Comparison of ENCODE assay signal across 8 cellular contexts in the genomic region with DNA sequence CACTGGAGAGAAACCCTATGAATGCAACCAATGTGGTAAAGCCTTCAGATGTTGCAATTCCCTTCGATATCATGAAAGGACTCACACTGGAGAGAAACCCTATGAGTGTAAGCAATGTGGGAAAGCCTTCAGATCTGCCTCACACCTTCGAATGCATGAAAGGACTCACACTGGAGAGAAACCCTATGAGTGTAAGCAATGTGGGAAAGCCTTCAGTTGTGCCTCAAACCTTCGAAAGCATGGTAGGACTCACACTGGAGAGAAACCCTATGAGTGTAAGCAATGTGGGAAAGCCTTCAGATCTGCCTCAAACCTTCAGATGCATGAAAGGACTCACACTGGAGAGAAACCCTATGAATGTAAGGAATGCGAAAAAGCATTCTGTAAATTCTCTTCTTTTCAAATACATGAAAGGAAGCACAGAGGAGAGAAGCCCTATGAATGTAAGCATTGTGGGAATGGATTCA. TPM values are rescaled to one million over a fixed set of nuclear protein-coding genes. Genes with fewer than 3 reads are reported as not detected.
DNase-seq lines count a peak whose midpoint lies in the region; ATAC-seq, FAIRE-seq and TF ChIP-seq lines count a peak whose summit lies in the region.
"Not testable (repeated sequence)": the region's sequence is repeated elsewhere in the genome, so short reads cannot be mapped to it uniquely, and the experiment has no call there.
"Had no signal": no experiment of that assay in that cellular context is flagged by ENCODE, and none has a peak within 500 bp of the region (broad histone marks: within the 10 kb centered on the region; RNA-seq: fewer than 3 reads in every experiment).

No MANE protein-coding gene starts in this region.

- H3K36me3 ChIP-seq in H1 (ENCODE audit: control insufficient read depth in 2 of 4, insufficient read depth in 4 of 4, low read length in 3 of 4), result peaks cover 10 to 72% (median 32%) of the 10 kb centered on the region in 4 experiments; a peak in 7 of 8 replicates
- peaks cover 34 to 68% of the 10 kb centered on the region in 2 donors for H3K36me3 ChIP-seq in muscle layer of duodenum (ENCODE audit: control insufficient read depth in 1 of 2, insufficient read depth in 2 of 2, low read length in 2 of 2)
- peaks cover 46 to 57% (median 47%) of the 10 kb centered on the region in 3 donors for H3K36me3 ChIP-seq in skeletal muscle tissue (ENCODE audit: control insufficient read depth in 3 of 3, insufficient read depth in 3 of 3, low read length in 3 of 3)

- not testable (repeated sequence) for H3K18ac ChIP-seq in H1 (ENCODE audit: extremely low read depth, low read length)

- not testable (repeated sequence) for H3K4me1 ChIP-seq in H1 (replicated peaks in 1 of 4; ENCODE audit: control insufficient read depth in 3 of 4, insufficient read depth in 4 of 4, low read length in 3 of 4); muscle layer of duodenum (ENCODE audit: control insufficient read depth in 1 of 2, insufficient read depth in 2 of 2, low read length in 2 of 2); skeletal muscle tissue (ENCODE audit: control insufficient read depth in 3 of 3, insufficient read depth in 3 of 3, low read length in 3 of 3)

- peak overlapping the region; percentile 31 for H3K4me3 Mint-ChIP-seq in activated CD4-positive, alpha-beta T cell treated with anti-CD3 and anti-CD28 coated beads for 36 hours
- H3K4me3 Mint-ChIP-seq in activated naive CD8-positive, alpha-beta T cell treated with anti-CD3 and anti-CD28 coated beads, Interleukin-2, amount 10 ng/mL, durations not matched to agents 7 days and 5 days, result not testable (repeated sequence)

- FAIRE-seq in H1 (lab: Jason Lieb, UNC), result not testable (repeated sequence)

- WGBS in H1 (ENCODE audit: extremely low coverage in 1 of 2, insufficient coverage in 1 of 2, insufficient read length in 1 of 2, insufficient replicate concordance in 2 of 2, low coverage in 1 of 2, low lambda C conversion rate in 2 of 2, missing lambda C conversion rate in 1 of 2), 2 experiments, result 87% methylated on average over 4 of the region's 4 CpGs; no CpG with 5 or more reads in 1 of the 2 experiments

- not testable (repeated sequence) for TF ChIP-seq CTCF in H1 (IDR thresholded peaks at IDR 0.05; ENCODE audit: control extremely low read depth in 1 of 3, insufficient read depth in 1 of 3, low read depth in 1 of 3, low read length in 3 of 3)

- not testable (repeated sequence) for H2BK5ac ChIP-seq in H1 (ENCODE audit: low read depth, low read length)

- not testable (repeated sequence) for H3K23me2 ChIP-seq in H1 (ENCODE audit: low read depth, low read length)

- H3K79me2 ChIP-seq in H1 (ENCODE audit: control insufficient read depth in 1 of 2, insufficient read depth in 2 of 2, low read length in 2 of 2), result not testable (repeated sequence)

- H4K91ac ChIP-seq in H1 (replicated peaks; ENCODE audit: insufficient read length, low read length), result not testable (repeated sequence)

- not testable (repeated sequence) for ATAC-seq in activated CD4-positive, alpha-beta T cell treated with anti-CD3 and anti-CD28 coated beads for 36 hours; activated naive CD8-positive, alpha-beta T cell treated with anti-CD3 and anti-CD28 coated beads, Interleukin-2, amount 10 ng/mL, durations not matched to agents 7 days and 5 days (ENCODE audit: low read depth)

- not testable (repeated sequence) for H3K4ac ChIP-seq in H1 (replicated peaks; ENCODE audit: insufficient read length, low read depth, low read length)

- H4K8ac ChIP-seq in H1 (ENCODE audit: extremely low read depth, insufficient read depth, low read length), result not testable (repeated sequence)

- not testable (repeated sequence) for H3K4me1 Mint-ChIP-seq in activated CD4-positive, alpha-beta T cell treated with anti-CD3 and anti-CD28 coated beads for 36 hours; activated naive CD8-positive, alpha-beta T cell treated with anti-CD3 and anti-CD28 coated beads, Interleukin-2, amount 10 ng/mL, durations not matched to agents 7 days and 5 days

- H3K4me3 ChIP-seq in H1 (ENCODE audit: extremely low read depth in 1 of 4, insufficient read depth in 2 of 4, low read depth in 3 of 4, low read length in 4 of 4) (peak overlapping the region in 1 of 4 experiments; percentile 45; a peak in 1 of 8 replicates), muscle layer of duodenum (ENCODE audit: low read depth in 1 of 2, low read length in 2 of 2) (peak overlapping the region; percentile 2 to 58), skeletal muscle tissue (ENCODE audit: low read length in 3 of 3) (peak overlapping the region in 2 of 3 donors; percentile 30 to 34)

- H2AFZ ChIP-seq in H1 (ENCODE audit: low read length), result not testable (repeated sequence)

- TF ChIP-seq POLR2A in H1 (IDR thresholded peaks at IDR 0.05; ENCODE audit: control extremely low read depth in 1 of 2, low read depth in 2 of 2, low read length in 2 of 2), result not testable (repeated sequence)

- H3K27me3 Mint-ChIP-seq in activated CD4-positive, alpha-beta T cell treated with anti-CD3 and anti-CD28 coated beads for 36 hours; activated naive CD8-positive, alpha-beta T cell treated with anti-CD3 and anti-CD28 coated beads, Interleukin-2, amount 10 ng/mL, durations not matched to agents 7 days and 5 days: not testable (repeated sequence)

- H2BK12ac ChIP-seq in H1 (ENCODE audit: low read depth, low read length), result not testable (repeated sequence)

- not testable (repeated sequence) for H4K20me1 ChIP-seq in H1 (replicated peaks in 1 of 2; ENCODE audit: control insufficient read depth in 1 of 2, insufficient read depth in 2 of 2, low read length in 2 of 2)

- H3K23ac ChIP-seq in H1 (ENCODE audit: insufficient read length), result not testable (repeated sequence)

- not testable (repeated sequence) for TF ChIP-seq EP300 in H1 (IDR thresholded peaks at IDR 0.05; ENCODE audit: borderline replicate concordance in 1 of 2, low read depth in 2 of 2, low read length in 2 of 2)

- not testable (repeated sequence) for H3K56ac ChIP-seq in H1 (replicated peaks; ENCODE audit: insufficient read length, low read depth, low read length)

- TF ChIP-seq RAD21 in H1 (IDR thresholded peaks at IDR 0.05 in 1 of 2, conservative IDR thresholded peaks at IDR 0.05 in 1 of 2; ENCODE audit: low read depth in 2 of 2, low read length in 2 of 2), result not testable (repeated sequence)

- not testable (repeated sequence) for H2BK20ac ChIP-seq in H1 (ENCODE audit: low read length)

- intact Hi-C loops in activated CD4-positive, alpha-beta T cell treated with anti-CD3 and anti-CD28 coated beads for 36 hours (cut with DNase I, micrococcal nuclease), result loop anchor here in 1 of 2 experiments (10.0 kb wide), 2 partner anchors 165 to 575 kb away; no protein-coding TSS in a partner anchor

- H2BK120ac ChIP-seq in H1 (replicated peaks; ENCODE audit: low read depth, low read length), result not testable (repeated sequence)

- not testable (repeated sequence) for H4K5ac ChIP-seq in H1 (ENCODE audit: insufficient read length, low read depth, low read length)

- H3K9ac ChIP-seq in H1 (replicated peaks in 1 of 4; ENCODE audit: extremely low read depth in 1 of 4, low read depth in 3 of 4, low read length in 3 of 4); skeletal muscle tissue (ENCODE audit: low read depth in 1 of 3, low read length in 3 of 3): not testable (repeated sequence)

- not testable (repeated sequence) for H2AK5ac ChIP-seq in H1 (ENCODE audit: low read depth, low read length)

- peaks cover 86% of the 10 kb centered on the region for H3K36me3 Mint-ChIP-seq in activated CD4-positive, alpha-beta T cell treated with anti-CD3 and anti-CD28 coated beads for 36 hours (ENCODE audit: low read depth)
- peaks cover 86% of the 10 kb centered on the region for H3K36me3 Mint-ChIP-seq in activated naive CD8-positive, alpha-beta T cell treated with anti-CD3 and anti-CD28 coated beads, Interleukin-2, amount 10 ng/mL, durations not matched to agents 7 days and 5 days

- CTCF ChIA-PET in activated CD4-positive, alpha-beta T cell treated with anti-CD3 and anti-CD28 coated beads for 36 hours (lab: Charles Lee); H1 (lab: Charles Lee; ENCODE audit: partially characterized antibody): not testable (repeated sequence)

- H3K27ac Mint-ChIP-seq in activated CD4-positive, alpha-beta T cell treated with anti-CD3 and anti-CD28 coated beads for 36 hours, result not testable (repeated sequence)
- H3K27ac Mint-ChIP-seq in activated naive CD8-positive, alpha-beta T cell treated with anti-CD3 and anti-CD28 coated beads, Interleukin-2, amount 10 ng/mL, durations not matched to agents 7 days and 5 days, result peak overlapping the region; percentile 1

- H3K27ac ChIP-seq in H1 (ENCODE audit: low read depth, low read length); muscle layer of duodenum (ENCODE audit: low read length); skeletal muscle tissue (ENCODE audit: low read depth, low read length): not testable (repeated sequence)

- H3K9me3 Mint-ChIP-seq in activated CD4-positive, alpha-beta T cell treated with anti-CD3 and anti-CD28 coated beads for 36 hours (ENCODE audit: low read depth), result peaks cover 64% of the 10 kb centered on the region
- H3K9me3 Mint-ChIP-seq in activated naive CD8-positive, alpha-beta T cell treated with anti-CD3 and anti-CD28 coated beads, Interleukin-2, amount 10 ng/mL, durations not matched to agents 7 days and 5 days, result peaks cover 54% of the 10 kb centered on the region

- H3K4me2 ChIP-seq in H1 (ENCODE audit: insufficient read depth in 1 of 2, low read depth in 2 of 2, low read length in 2 of 2), result not testable (repeated sequence)

- H3K14ac ChIP-seq in H1 (ENCODE audit: insufficient read length), result not testable (repeated sequence)

- DNase-seq in DMS 273 (lab: John Stamatoyannopoulos, UW; ENCODE audit: unreplicated experiment) (peak; percentile 10), LHCN-M2 (ENCODE audit: low read depth) (peak; percentile 10)
- DNase-seq in activated CD4-positive, alpha-beta T cell treated with anti-CD3 and anti-CD28 coated beads for 36 hours; activated naive CD8-positive, alpha-beta T cell treated with anti-CD3 and anti-CD28 coated beads, Interleukin-2, amount 10 ng/mL, durations not matched to agents 7 days and 5 days; H1 (ENCODE audit: low read depth in 1 of 2, low spot score in 2 of 2): not testable (repeated sequence)

- not testable (repeated sequence) for H3K27me3 ChIP-seq in H1 (replicated peaks in 1 of 4; ENCODE audit: control insufficient read depth in 3 of 4, extremely low read depth in 1 of 4, insufficient read depth in 3 of 4, low read length in 3 of 4); muscle layer of duodenum (ENCODE audit: low read depth, low read length); skeletal muscle tissue (ENCODE audit: control insufficient read depth in 3 of 3, insufficient read depth in 3 of 3, low read length in 3 of 3)

- not testable (repeated sequence) for H3K79me1 ChIP-seq in H1 (ENCODE audit: low read depth, low read length)

- not testable (repeated sequence) for H2BK15ac ChIP-seq in H1 (ENCODE audit: low read length)

- H3K9me3 ChIP-seq in H1 (ENCODE audit: insufficient read depth in 2 of 2, low read depth in 1 of 2, low read length in 1 of 2), result peaks cover 83 to 93% of the 10 kb centered on the region in 2 experiments
- peaks cover 54 to 88% of the 10 kb centered on the region in 2 donors for H3K9me3 ChIP-seq in muscle layer of duodenum (ENCODE audit: control insufficient read depth in 1 of 2, low read length in 2 of 2)
- H3K9me3 ChIP-seq in skeletal muscle tissue (ENCODE audit: control insufficient read depth in 3 of 3, low read length in 3 of 3), result peaks cover 51 to 65% (median 57%) of the 10 kb centered on the region in 3 donors

- POLR2A ChIA-PET in activated CD4-positive, alpha-beta T cell treated with anti-CD3 and anti-CD28 coated beads for 36 hours (lab: Charles Lee); activated naive CD8-positive, alpha-beta T cell treated with anti-CD3 and anti-CD28 coated beads, Interleukin-2, amount 10 ng/mL, durations not matched to agents 7 days and 5 days (lab: Charles Lee); H1 (lab: Charles Lee; ENCODE audit: partially characterized antibody): not testable (repeated sequence)

RNA-seq across cellular contexts. Expression of a gene that starts 15.2 kb away (rescaled TPM):
- 0.69 and 1.7 TPM in 2 replicates for total RNA-seq in LHCN-M2 (2014; rRNA removed)
- polyA plus RNA-seq in LHCN-M2 (2012), result 0.51 TPM
- total RNA-seq in activated CD4-positive, alpha-beta T cell treated with anti-CD3 and anti-CD28 coated beads for 36 hours, result 1 to 10 TPM; 1.1 to 1.2 TPM
- 1 to 10 TPM; 5.2 to 6.1 TPM for total RNA-seq in activated naive CD8-positive, alpha-beta T cell treated with anti-CD3 and anti-CD28 coated beads, Interleukin-2, amount 10 ng/mL, durations not matched to agents 7 days and 5 days
- total RNA-seq in H1 (2021; fragmentation: NEBNext Ultra II Directional; extraction: Animal tissue kit (Norgen Biotek cat#: 25700)), result 1.7 TPM in 2 replicates
- polyA plus RNA-seq in H1 (2011; rRNA removed), result 0.39 and 0.46 TPM in 2 replicates
- 1.5 TPM for polyA plus RNA-seq in H1 (2011; cell fraction: cytosol; rRNA removed)
- polyA plus RNA-seq in H1 (2011; cell fraction: nucleus; rRNA removed), result 0.31 TPM
- polyA plus RNA-seq in H1 (2012, experiment 1 of 2), result 0.83 to 2.6 TPM (median 1.2 TPM) in 4 replicates
- polyA plus RNA-seq in H1 (2012, experiment 2 of 2), result 0.30 TPM
- 0.59 TPM for polyA plus RNA-seq in H1 (2013, experiment 1 of 2)
- 0.64 TPM for polyA plus RNA-seq in H1 (2013, experiment 2 of 2)
- polyA minus RNA-seq in H1 (2011; rRNA and poly(A)+ RNA removed), result 1.1 and 2.1 TPM in 2 replicates
- polyA minus RNA-seq in H1 (2011; cell fraction: cytosol; rRNA and poly(A)+ RNA removed), result 0.81 TPM
- polyA minus RNA-seq in H1 (2011; cell fraction: nucleus; rRNA and poly(A)+ RNA removed), result 4.9 TPM
- total RNA-seq in skeletal muscle tissue, result 2.1 TPM
- total RNA-seq: A673 had no signal

RNA-seq across cellular contexts. Expression of a gene that starts 24.7 kb away (rescaled TPM):
- total RNA-seq in LHCN-M2 (2014; rRNA removed) (8.7 and 9.5 TPM in 2 replicates), skeletal muscle tissue (6.3 TPM)
- 3.5 TPM for polyA plus RNA-seq in LHCN-M2 (2012)
- 10 to 100 TPM; 13.3 to 14.5 TPM for total RNA-seq in activated CD4-positive, alpha-beta T cell treated with anti-CD3 and anti-CD28 coated beads for 36 hours
- total RNA-seq in activated naive CD8-positive, alpha-beta T cell treated with anti-CD3 and anti-CD28 coated beads, Interleukin-2, amount 10 ng/mL, durations not matched to agents 7 days and 5 days, result 10 to 100 TPM; 24.7 to 26.1 TPM
- total RNA-seq in H1 (2021; fragmentation: NEBNext Ultra II Directional; extraction: Animal tissue kit (Norgen Biotek cat#: 25700)), result 9.4 and 10.5 TPM in 2 replicates
- 1.5 and 3.0 TPM in 2 replicates for polyA plus RNA-seq in H1 (2011; rRNA removed)
- polyA plus RNA-seq in H1 (2011; cell fraction: cytosol; rRNA removed), result 4.7 TPM
- 2.8 TPM for polyA plus RNA-seq in H1 (2011; cell fraction: nucleus; rRNA removed)
- 4.9 to 7.8 TPM (median 6.0 TPM) in 4 replicates for polyA plus RNA-seq in H1 (2012, experiment 1 of 2)
- 0.63 TPM for polyA plus RNA-seq in H1 (2012, experiment 2 of 2)
- polyA plus RNA-seq in H1 (2013, experiment 1 of 2), result 4.8 TPM
- 4.3 TPM for polyA plus RNA-seq in H1 (2013, experiment 2 of 2)
- polyA minus RNA-seq in H1 (2011; rRNA and poly(A)+ RNA removed), result 5.3 and 10.0 TPM in 2 replicates
- polyA minus RNA-seq in H1 (2011; cell fraction: cytosol; rRNA and poly(A)+ RNA removed), result 5.7 TPM
- polyA minus RNA-seq in H1 (2011; cell fraction: nucleus; rRNA and poly(A)+ RNA removed), result 9.8 TPM
